8 cellular contexts compared by ENCODE assay signal in the genomic region with DNA sequence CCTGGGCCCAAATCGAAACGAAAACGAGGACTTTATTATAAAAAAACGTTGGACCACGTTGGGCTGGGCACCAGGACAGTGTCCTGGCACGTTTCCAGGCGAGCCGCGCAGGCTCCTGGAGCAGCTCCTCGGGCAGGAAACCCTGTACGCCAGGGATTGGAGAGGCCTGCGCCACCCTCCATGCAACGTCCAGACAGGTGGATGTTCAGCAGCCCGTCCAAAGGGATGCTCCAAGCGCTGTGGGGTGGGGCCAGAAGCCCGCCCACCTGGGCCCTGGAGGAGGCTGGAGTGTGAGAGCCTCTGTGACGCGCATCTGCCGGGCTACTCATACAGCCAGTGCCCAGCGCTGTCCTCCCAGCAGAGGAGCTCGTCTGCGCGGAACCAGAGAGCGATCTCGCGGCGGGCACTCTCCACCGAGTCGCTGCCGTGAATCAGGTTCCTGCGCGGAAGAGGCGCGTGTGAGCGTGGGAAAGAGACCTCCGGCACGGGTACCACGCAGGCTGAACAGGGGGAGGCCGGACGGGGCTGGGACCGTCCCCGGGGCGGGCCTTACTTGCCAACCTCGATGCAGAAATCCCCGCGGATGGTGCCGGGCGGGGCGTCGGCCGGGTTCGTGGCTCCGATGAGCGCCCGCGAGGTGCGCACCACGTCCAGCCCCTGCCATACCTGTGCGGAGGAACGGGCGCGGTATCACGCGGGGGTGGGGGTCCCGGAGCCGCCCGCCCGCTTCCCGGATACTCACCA. TPM values are rescaled to one million over a fixed set of nuclear protein-coding genes. Genes with fewer than 3 reads are reported as not detected.
DNase-seq lines count a peak whose midpoint lies in the region; ATAC-seq, FAIRE-seq and TF ChIP-seq lines count a peak whose summit lies in the region.

No MANE protein-coding gene starts in this region.

- H3K36me3 Mint-ChIP-seq in activated CD8-positive, alpha-beta memory T cell treated with anti-CD3 and anti-CD28 coated beads, Interleukin-2, amount 10 ng/mL, durations not matched to agents 7 days and 5 days: peaks cover 7% of the 10 kb centered on the region

- peaks cover 13% of the 10 kb centered on the region for H3K4me1 Mint-ChIP-seq in activated CD8-positive, alpha-beta memory T cell treated with anti-CD3 and anti-CD28 coated beads, Interleukin-2, amount 10 ng/mL, durations not matched to agents 7 days and 5 days

- H3K9me1 ChIP-seq in endothelial cell of umbilical vein (replicated peaks; ENCODE audit: control insufficient read depth, extremely low read depth, insufficient read depth, low read length): no peaks in the 10 kb centered on the region

- intact Hi-C loops in endothelial cell of umbilical vein (cut with micrococcal nuclease) (no loop called here), stomach (cut with DNase I; ENCODE audit: low total_unique reads) (no loop called here)

- H3K9ac ChIP-seq in endothelial cell of umbilical vein (replicated peaks; ENCODE audit: extremely low read depth, insufficient read depth, low read length): no peak overlapping the region

- TF ChIP-seq POLR2A in endothelial cell of umbilical vein (IDR thresholded peaks at IDR 0.05; ENCODE audit: low read depth, low read length) (no peak), stomach (IDR thresholded peaks at IDR 0.05) (no peak)

- H3K27me3 ChIP-seq in endothelial cell of umbilical vein (ENCODE audit: control insufficient read depth in 2 of 2, insufficient read depth in 2 of 2, low read length in 2 of 2) (no peaks in the 10 kb centered on the region), mononuclear cell (ENCODE audit: insufficient read depth, low read length) (no peaks in the 10 kb centered on the region), stomach (no peaks in the 10 kb centered on the region), SJCRH30 (no peaks in the 10 kb centered on the region)

- H3K9me3 ChIP-seq in endothelial cell of umbilical vein (replicated peaks; ENCODE audit: control insufficient read depth, insufficient read depth, low read length) (no peaks in the 10 kb centered on the region), mononuclear cell (ENCODE audit: low read depth, low read length) (no peaks in the 10 kb centered on the region), stomach (no peaks in the 10 kb centered on the region), SJCRH30 (replicated peaks) (no peaks in the 10 kb centered on the region)

- DNase-seq in DMS79 (lab: John Stamatoyannopoulos, UW) (peak; percentile 70), NCI-H2081 treated with DMSO at 0.1 percent for 48 hours (lab: John Stamatoyannopoulos, UW) (peak; percentile 38), endothelial cell of umbilical vein (ENCODE audit: low read depth, low spot score) (peak; percentile 56), stomach (peak; percentile 76), SJCRH30 (no peak)
- peak; percentile 58 for DNase-seq in activated CD8-positive, alpha-beta memory T cell treated with anti-CD3 and anti-CD28 coated beads, Interleukin-2, amount 10 ng/mL, durations not matched to agents 7 days and 5 days
- DNase-seq in NK-92 treated with Interleukin-12 subunit alpha and Interleukin-12 subunit beta, amount 100 ng/mL, for 24 hours (lab: John Stamatoyannopoulos, UW): no peak

- H3K36me3 ChIP-seq in endothelial cell of umbilical vein (ENCODE audit: control insufficient read depth in 2 of 2, extremely low read depth in 1 of 2, insufficient read depth in 2 of 2, low read length in 2 of 2) (peaks cover 3 to 29% of the 10 kb centered on the region in 2 experiments), stomach (peaks cover 35 to 53% (median 50%) of the 10 kb centered on the region in 4 donors), SJCRH30 (peaks cover 8% of the 10 kb centered on the region; the same call in 1 of the 2 replicates)

- no TSS peak for BruUV-seq in endothelial cell of umbilical vein (replicated peaks; lab: Mats Ljungman, UMichigan)

- POLR2A ChIA-PET in endothelial cell of umbilical vein (lab: Charles Lee): interaction anchor here (1.3 kb wide), 1 partner anchor 12 kb away, joined by 3 read pairs; a partner anchor contains a TSS

- peak overlapping the region; percentile 50 for H3K4me2 ChIP-seq in endothelial cell of umbilical vein (ENCODE audit: insufficient read depth, low read length)

- H3K9me3 Mint-ChIP-seq in activated CD8-positive, alpha-beta memory T cell treated with anti-CD3 and anti-CD28 coated beads, Interleukin-2, amount 10 ng/mL, durations not matched to agents 7 days and 5 days (ENCODE audit: low read depth): no peaks in the 10 kb centered on the region

- TF ChIP-seq CTCF in endothelial cell of umbilical vein (IDR thresholded peaks at IDR 0.05; ENCODE audit: extremely low read depth in 1 of 2, insufficient read depth in 1 of 2, low read depth in 1 of 2, low read length in 2 of 2) (no peak), stomach (IDR thresholded peaks at IDR 0.05) (no peak)

- dilution Hi-C loops in endothelial cell of umbilical vein (cut with MboI; ENCODE audit: extremely low pct_ligation_motif_present, low sequenced_read_pairs): no loop called here

- H3K4me3 Mint-ChIP-seq in activated CD8-positive, alpha-beta memory T cell treated with anti-CD3 and anti-CD28 coated beads, Interleukin-2, amount 10 ng/mL, durations not matched to agents 7 days and 5 days: peak overlapping the region; percentile 100

- CTCF ChIA-PET in activated CD8-positive, alpha-beta memory T cell treated with anti-CD3 and anti-CD28 coated beads, Interleukin-2, amount 10 ng/mL, durations not matched to agents 7 days and 5 days (lab: Charles Lee): interaction anchor here (1.3 to 3.9 kb wide), 2 partner anchors 12 to 64 kb away, joined by 4 to 47 read pairs; a partner anchor contains a TSS
- CTCF ChIA-PET in endothelial cell of umbilical vein (lab: Charles Lee): interaction anchor here (1.2 to 1.5 kb wide), 4 partner anchors 11 to 276 kb away, joined by 4 to 11 read pairs (median 5); a partner anchor contains a TSS

- TF ChIP-seq EP300 in stomach (IDR thresholded peaks at IDR 0.05): no peak

- no peak overlapping the region for H2AFZ ChIP-seq in endothelial cell of umbilical vein (ENCODE audit: low read depth, low read length)

- no peaks in the 10 kb centered on the region for H3K27me3 Mint-ChIP-seq in activated CD8-positive, alpha-beta memory T cell treated with anti-CD3 and anti-CD28 coated beads, Interleukin-2, amount 10 ng/mL, durations not matched to agents 7 days and 5 days

- H3K27ac Mint-ChIP-seq in activated CD8-positive, alpha-beta memory T cell treated with anti-CD3 and anti-CD28 coated beads, Interleukin-2, amount 10 ng/mL, durations not matched to agents 7 days and 5 days: peak overlapping the region; percentile 75

- H3K4me1 ChIP-seq in endothelial cell of umbilical vein (ENCODE audit: control insufficient read depth, extremely low read depth, insufficient read depth, low read length): peaks cover 19% of the 10 kb centered on the region
- peaks cover 36% of the 10 kb centered on the region for H3K4me1 ChIP-seq in mononuclear cell (ENCODE audit: insufficient read depth, low read length)
- peaks cover 35 to 59% (median 52%) of the 10 kb centered on the region in 4 donors for H3K4me1 ChIP-seq in stomach
- H3K4me1 ChIP-seq in SJCRH30: peaks cover 6% of the 10 kb centered on the region; the same call in 1 of the 2 replicates

- H3K4me3 ChIP-seq in endothelial cell of umbilical vein (replicated peaks in 1 of 3; ENCODE audit: insufficient read depth in 1 of 3, low read depth in 1 of 3, low read length in 3 of 3): peak overlapping the region; percentile 59 to 83 (median 76)
- H3K4me3 ChIP-seq in mononuclear cell (ENCODE audit: low read length): peak overlapping the region; percentile 88
- peak overlapping the region; percentile 75 to 98 (median 94) for H3K4me3 ChIP-seq in stomach
- no peak overlapping the region for H3K4me3 ChIP-seq in SJCRH30

- H3K79me2 ChIP-seq in endothelial cell of umbilical vein (ENCODE audit: control insufficient read depth, insufficient read depth, low read length): peaks cover 17% of the 10 kb centered on the region

- no peak for FAIRE-seq in endothelial cell of umbilical vein (lab: Jason Lieb, UNC)

- H3K27ac ChIP-seq in endothelial cell of umbilical vein (ENCODE audit: insufficient read depth, low read depth, low read length) (no peak overlapping the region), stomach (peak overlapping the region; percentile 79 to 97 (median 94)), SJCRH30 (no peak overlapping the region)

- WGBS in stomach, 5 donors: 2 to 11% (median 8%) methylated on average over 38 to 69 of the region's 69 CpGs

- no peak for ATAC-seq in activated CD8-positive, alpha-beta memory T cell treated with anti-CD3 and anti-CD28 coated beads, Interleukin-2, amount 10 ng/mL, durations not matched to agents 7 days and 5 days

- no peaks in the 10 kb centered on the region for H4K20me1 ChIP-seq in endothelial cell of umbilical vein (replicated peaks; ENCODE audit: control insufficient read depth, extremely low read depth, insufficient read depth, low read length)

RNA-seq across cellular contexts. Expression of a gene that starts 0.8 kb away (rescaled TPM):
- total RNA-seq in activated CD8-positive, alpha-beta memory T cell treated with anti-CD3 and anti-CD28 coated beads, Interleukin-2, amount 10 ng/mL, durations not matched to agents 7 days and 5 days: 10 to 100 TPM; 46.0 to 50.4 TPM
- 32.0 and 38.2 TPM in 2 replicates for total RNA-seq in endothelial cell of umbilical vein
- polyA plus RNA-seq in endothelial cell of umbilical vein: 74.4 and 133 TPM in 2 replicates
- polyA plus RNA-seq in endothelial cell of umbilical vein (2011; cell fraction: cytosol; rRNA removed): 26.0 and 47.9 TPM in 2 replicates
- polyA plus RNA-seq in endothelial cell of umbilical vein (2011; cell fraction: nucleus; rRNA removed): 67.5 and 75.9 TPM in 2 replicates
- polyA plus RNA-seq in endothelial cell of umbilical vein (2012): 32.2 and 49.8 TPM in 2 replicates
- 8.2 and 8.3 TPM in 2 replicates for polyA minus RNA-seq in endothelial cell of umbilical vein
- 7.6 TPM for polyA minus RNA-seq in endothelial cell of umbilical vein (2011; cell fraction: cytosol; rRNA and poly(A)+ RNA removed)
- 3.0 and 8.8 TPM in 2 replicates for polyA minus RNA-seq in endothelial cell of umbilical vein (2011; cell fraction: nucleus; rRNA and poly(A)+ RNA removed)
- total RNA-seq in mononuclear cell: 17.6 TPM
- 100 to 1,000 TPM in 2 of 5 donors, 10 to 100 TPM in 3; 18.7 to 420 (median 52.1) TPM for total RNA-seq in stomach
- 100 to 1,000 TPM; 116 to 194 (median 135) TPM for polyA plus RNA-seq in stomach
- total RNA-seq in SJCRH30 (2014; rRNA removed; shearing (Covaris generic)): 1.2 and 1.6 TPM in 2 replicates

RNA-seq across cellular contexts. Expression of a gene that starts 2.1 kb away (rescaled TPM):
- 10 to 100 TPM; 22.3 to 34.6 TPM for total RNA-seq in activated CD8-positive, alpha-beta memory T cell treated with anti-CD3 and anti-CD28 coated beads, Interleukin-2, amount 10 ng/mL, durations not matched to agents 7 days and 5 days
- total RNA-seq in endothelial cell of umbilical vein: 15.2 and 21.4 TPM in 2 replicates
- polyA plus RNA-seq in endothelial cell of umbilical vein: 9.7 and 11.5 TPM in 2 replicates
- 1.8 and 3.9 TPM in 2 replicates for polyA plus RNA-seq in endothelial cell of umbilical vein (2011; cell fraction: cytosol; rRNA removed)
- 74.8 and 82.2 TPM in 2 replicates for polyA plus RNA-seq in endothelial cell of umbilical vein (2011; cell fraction: nucleus; rRNA removed)
- 6.8 and 8.5 TPM in 2 replicates for polyA plus RNA-seq in endothelial cell of umbilical vein (2012)
- 4.0 and 5.9 TPM in 2 replicates for polyA minus RNA-seq in endothelial cell of umbilical vein
- polyA minus RNA-seq in endothelial cell of umbilical vein (2011; cell fraction: cytosol; rRNA and poly(A)+ RNA removed): 7.8 TPM
- polyA minus RNA-seq in endothelial cell of umbilical vein (2011; cell fraction: nucleus; rRNA and poly(A)+ RNA removed): 12.6 and 22.9 TPM in 2 replicates
- total RNA-seq in mononuclear cell: 13.3 TPM
- 10 to 100 TPM in 4 of 5 donors, 1 to 10 TPM in 1; 8.8 to 94.1 (median 34.4) TPM for total RNA-seq in stomach
- 1 to 10 TPM; 2.6 to 7.9 (median 6.9) TPM for polyA plus RNA-seq in stomach
- total RNA-seq in SJCRH30 (2014; rRNA removed; shearing (Covaris generic)): 3.6 and 5.2 TPM in 2 replicates

RNA-seq across cellular contexts. Expression of a gene that starts 2.4 kb away (rescaled TPM):
- 100 to 1,000 TPM; 134 to 154 TPM for total RNA-seq in activated CD8-positive, alpha-beta memory T cell treated with anti-CD3 and anti-CD28 coated beads, Interleukin-2, amount 10 ng/mL, durations not matched to agents 7 days and 5 days
- 85.2 and 102 TPM in 2 replicates for total RNA-seq in endothelial cell of umbilical vein
- polyA plus RNA-seq in endothelial cell of umbilical vein: 82.1 and 93.8 TPM in 2 replicates
- 81.2 and 86.0 TPM in 2 replicates for polyA plus RNA-seq in endothelial cell of umbilical vein (2011; cell fraction: cytosol; rRNA removed)
- polyA plus RNA-seq in endothelial cell of umbilical vein (2011; cell fraction: nucleus; rRNA removed): 40.4 and 44.0 TPM in 2 replicates
- polyA plus RNA-seq in endothelial cell of umbilical vein (2012): 72.4 and 87.7 TPM in 2 replicates
- 19.5 and 27.6 TPM in 2 replicates for polyA minus RNA-seq in endothelial cell of umbilical vein
- polyA minus RNA-seq in endothelial cell of umbilical vein (2011; cell fraction: cytosol; rRNA and poly(A)+ RNA removed): 96.9 TPM
- 4.9 and 9.1 TPM in 2 replicates for polyA minus RNA-seq in endothelial cell of umbilical vein (2011; cell fraction: nucleus; rRNA and poly(A)+ RNA removed)
- 17.1 TPM for total RNA-seq in mononuclear cell
- total RNA-seq in stomach: 100 to 1,000 TPM in 1 of 5 donors, 10 to 100 TPM in 4; 21.1 to 204 (median 64.7) TPM
- 100 to 1,000 TPM; 120 to 155 (median 126) TPM for polyA plus RNA-seq in stomach
- total RNA-seq in SJCRH30 (2014; rRNA removed; shearing (Covaris generic)): 55.3 and 60.7 TPM in 2 replicates

RNA-seq across cellular contexts. Expression of a gene that starts 11.9 kb away (rescaled TPM):
- total RNA-seq in activated CD8-positive, alpha-beta memory T cell treated with anti-CD3 and anti-CD28 coated beads, Interleukin-2, amount 10 ng/mL, durations not matched to agents 7 days and 5 days: 10 to 100 TPM; 35.7 to 36.5 TPM
- total RNA-seq in endothelial cell of umbilical vein: 39.0 and 40.5 TPM in 2 replicates
- 86.2 and 107 TPM in 2 replicates for polyA plus RNA-seq in endothelial cell of umbilical vein
- 25.4 and 47.1 TPM in 2 replicates for polyA plus RNA-seq in endothelial cell of umbilical vein (2011; cell fraction: cytosol; rRNA removed)
- 170 and 171 TPM in 2 replicates for polyA plus RNA-seq in endothelial cell of umbilical vein (2011; cell fraction: nucleus; rRNA removed)
- 24.9 and 40.0 TPM in 2 replicates for polyA plus RNA-seq in endothelial cell of umbilical vein (2012)
- polyA minus RNA-seq in endothelial cell of umbilical vein: 19.1 and 25.7 TPM in 2 replicates
- 15.1 TPM for polyA minus RNA-seq in endothelial cell of umbilical vein (2011; cell fraction: cytosol; rRNA and poly(A)+ RNA removed)
- 18.6 and 32.4 TPM in 2 replicates for polyA minus RNA-seq in endothelial cell of umbilical vein (2011; cell fraction: nucleus; rRNA and poly(A)+ RNA removed)
- total RNA-seq in mononuclear cell: 40.0 TPM
- 100 to 1,000 TPM in 1 of 5 donors, 10 to 100 TPM in 4; 22.2 to 186 (median 70.9) TPM for total RNA-seq in stomach
- 100 to 1,000 TPM in 1 of 3 donors, 10 to 100 TPM in 2; 54.2 to 111 (median 83.6) TPM for polyA plus RNA-seq in stomach
- 9.6 and 12.4 TPM in 2 replicates for total RNA-seq in SJCRH30 (2014; rRNA removed; shearing (Covaris generic))

RNA-seq across cellular contexts. Expression of a gene that starts 12.3 kb away (rescaled TPM):
- total RNA-seq in activated CD8-positive, alpha-beta memory T cell treated with anti-CD3 and anti-CD28 coated beads, Interleukin-2, amount 10 ng/mL, durations not matched to agents 7 days and 5 days: 10 to 100 TPM; 52.5 to 64.0 TPM
- total RNA-seq in endothelial cell of umbilical vein: 55.0 and 58.2 TPM in 2 replicates
- polyA plus RNA-seq in endothelial cell of umbilical vein: 69.6 and 85.4 TPM in 2 replicates
- polyA plus RNA-seq in endothelial cell of umbilical vein (2011; cell fraction: cytosol; rRNA removed): 38.7 and 64.8 TPM in 2 replicates
- polyA plus RNA-seq in endothelial cell of umbilical vein (2011; cell fraction: nucleus; rRNA removed): 47.3 and 53.2 TPM in 2 replicates
- 37.5 and 46.5 TPM in 2 replicates for polyA plus RNA-seq in endothelial cell of umbilical vein (2012)
- polyA minus RNA-seq in endothelial cell of umbilical vein: 12.2 and 15.6 TPM in 2 replicates
- 48.7 TPM for polyA minus RNA-seq in endothelial cell of umbilical vein (2011; cell fraction: cytosol; rRNA and poly(A)+ RNA removed)
- polyA minus RNA-seq in endothelial cell of umbilical vein (2011; cell fraction: nucleus; rRNA and poly(A)+ RNA removed): 12.0 and 20.8 TPM in 2 replicates
- total RNA-seq in mononuclear cell: 26.2 TPM
- 100 to 1,000 TPM in 1 of 5 donors, 10 to 100 TPM in 4; 14.7 to 171 (median 54.8) TPM for total RNA-seq in stomach
- 10 to 100 TPM; 60.6 to 86.0 (median 74.7) TPM for polyA plus RNA-seq in stomach
- 45.0 and 55.3 TPM in 2 replicates for total RNA-seq in SJCRH30 (2014; rRNA removed; shearing (Covaris generic))

Comparison
In these comparisons a context has a peak if more than half of its experiments do, and no peak if none do; other contexts are left out.
1. DNase-seq: peak in DMS79 (single experiment), NCI-H2081 treated with DMSO at 0.1 percent for 48 hours (single experiment), activated CD8-positive, alpha-beta memory T cell treated with anti-CD3 and anti-CD28 coated beads, Interleukin-2, amount 10 ng/mL, durations not matched to agents 7 days and 5 days (single experiment), endothelial cell of umbilical vein (single experiment) and stomach (single experiment); none in NK-92 treated with Interleukin-12 subunit alpha and Interleukin-12 subunit beta, amount 100 ng/mL, for 24 hours (single experiment) and SJCRH30 (0 of 2).
2. H3K27ac ChIP-seq: peak in stomach (5 of 5); none in endothelial cell of umbilical vein (single experiment) and SJCRH30 (single experiment).